Comparison of ENCODE assay signal across 13 cellular contexts in the genomic region with DNA sequence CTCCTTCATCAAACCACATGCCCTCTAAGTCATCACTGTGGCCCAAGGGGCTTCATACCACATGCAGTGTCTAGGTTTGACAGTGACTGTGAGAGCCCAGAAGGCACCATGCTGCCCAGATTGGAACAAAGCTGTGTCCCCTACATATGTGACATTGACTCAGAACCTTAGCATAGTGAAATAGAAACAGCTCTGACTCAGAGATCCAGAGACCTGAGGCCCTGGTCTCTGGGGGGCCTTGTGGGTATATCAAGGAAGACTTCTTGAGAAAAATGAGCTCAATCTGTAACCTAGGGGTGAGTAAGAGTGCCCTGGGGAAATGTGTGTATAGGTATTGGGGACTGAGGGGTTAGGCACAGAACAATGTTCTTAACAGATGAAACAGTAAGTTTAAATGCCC. TPM values are rescaled to one million over a fixed set of nuclear protein-coding genes. Genes with fewer than 3 reads are reported as not detected.
A peak's percentile ranks its signal among the peaks of the same experiment; 100 is the strongest.
DNase-seq lines count a peak whose midpoint lies in the region; ATAC-seq and TF ChIP-seq lines count a peak whose summit lies in the region.
"Had no signal": no experiment of that assay in that cellular context is flagged by ENCODE, and none has a peak within 500 bp of the region (broad histone marks: within the 10 kb centered on the region; RNA-seq: fewer than 3 reads in every experiment).

No MANE protein-coding gene starts in this region.

- H3K79me2 ChIP-seq in mammary epithelial cell (ENCODE audit: insufficient read depth, low read length) = no peaks in the 10 kb centered on the region

- no peaks in the 10 kb centered on the region for H3K4me1 ChIP-seq in mammary epithelial cell (ENCODE audit: insufficient read depth, low read length)

- CTCF ChIA-PET in mammary epithelial cell (lab: Charles Lee; ENCODE audit: low non-redundant PET) = no interaction called here

- intact Hi-C loops in mammary epithelial cell (cut with micrococcal nuclease) = no loop called here

- H3K9me3 ChIP-seq in mammary epithelial cell (replicated peaks; ENCODE audit: insufficient read depth, low read length) = peaks cover 4% of the 10 kb centered on the region

- no peak overlapping the region for H3K9ac ChIP-seq in mammary epithelial cell (ENCODE audit: insufficient read depth, low read length)

- H3K4me2 ChIP-seq in mammary epithelial cell (ENCODE audit: insufficient read depth, low read depth, low read length) = no peak overlapping the region

- in situ Hi-C loops in mammary epithelial cell (cut with MboI; ENCODE audit: low sequenced_read_pairs in 2 of 2) = no loop called here

- dilution Hi-C loops in mammary epithelial cell (cut with HindIII; ENCODE audit: low sequenced_read_pairs) = no loop called here

- DNase-seq in LHCN-M2 (ENCODE audit: low read depth) (peak; percentile 7), NCI-H748 treated with DMSO at 0.1 percent for 48 hours (lab: John Stamatoyannopoulos, UW) (no peak), mammary epithelial cell (no peak), superior temporal gyrus (ENCODE audit: extremely low spot score) (no peak)
- DNase-seq: activated gamma-delta T cell; CD8-positive, alpha-beta T cell; NCI-H2107; stimulated activated naive CD4-positive, alpha-beta T cell had no signal

- H3K36me3 ChIP-seq in mammary epithelial cell (ENCODE audit: insufficient read depth, low read length) = no peaks in the 10 kb centered on the region

- TF ChIP-seq POLR2A in GM18505 (IDR thresholded peaks at IDR 0.05; ENCODE audit: borderline replicate concordance, extremely low read depth, insufficient read depth, insufficient read length) = no peak

- no TSS peak for BruUV-seq in mammary epithelial cell (replicated peaks; lab: Mats Ljungman, UMichigan)

- no peak overlapping the region for H3K27ac ChIP-seq in mammary epithelial cell (ENCODE audit: insufficient read depth, low read depth, low read length)

- H3K27me3 ChIP-seq in mammary epithelial cell (ENCODE audit: insufficient read depth, low read length) = peaks cover 4% of the 10 kb centered on the region

- no peak for TF ChIP-seq CTCF in mammary epithelial cell (conservative IDR thresholded peaks at IDR 0.05 in 1 of 2, IDR thresholded peaks at IDR 0.05 in 1 of 2; ENCODE audit: extremely low read depth in 1 of 2, insufficient read depth in 1 of 2, low read depth in 1 of 2, low read length in 2 of 2)

- H4K20me1 ChIP-seq in mammary epithelial cell (ENCODE audit: insufficient read depth, low read length) = no peaks in the 10 kb centered on the region

- H3K4me3 ChIP-seq in mammary epithelial cell (replicated peaks in 1 of 3; ENCODE audit: insufficient read depth in 1 of 3, low read depth in 2 of 3, low read length in 3 of 3) = no peak overlapping the region

- ATAC-seq in GM18505 (IDR thresholded peaks at IDR 0.05; ENCODE audit: unreplicated experiment) (peak; percentile 88), GM19351 (IDR thresholded peaks at IDR 0.05; ENCODE audit: unreplicated experiment) (peak; percentile 68), HG02885 (IDR thresholded peaks at IDR 0.05; ENCODE audit: poor library complexity, unreplicated experiment) (peak; percentile 54), GM21528 (IDR thresholded peaks at IDR 0.05; ENCODE audit: low FRiP score, unreplicated experiment) (no peak)
- ATAC-seq: CD8-positive, alpha-beta T cell had no signal

- H2AFZ ChIP-seq in mammary epithelial cell (ENCODE audit: low read depth, low read length) = no peak overlapping the region

RNA-seq across cellular contexts. Expression of a gene that starts 7.1 kb away (rescaled TPM):
- 0.11 TPM in 1 of 2 replicates, not detected in the other for total RNA-seq in LHCN-M2 (2014; rRNA removed)
- 0.87 TPM for polyA plus RNA-seq in LHCN-M2 (2012)
- 10 to 100 TPM in 1 of 2 donors, 1 to 10 TPM in 1; 6.2 to 12.5 TPM for total RNA-seq in mammary epithelial cell
- 1.3 TPM for polyA plus RNA-seq in mammary epithelial cell
- polyA minus RNA-seq in mammary epithelial cell = 10.1 TPM
- total RNA-seq: CD8-positive, alpha-beta T cell; fibroblast of lung had no signal
